In genomic region chr11:60131943-60132342, GRCh38 we compare ENCODE assay signal across 38 cellular contexts. TPM values are rescaled to one million over a fixed set of nuclear protein-coding genes. Genes with fewer than 3 reads are reported as not detected.
"Had no signal": no experiment of that assay in that cellular context is flagged by ENCODE, and none has a peak within 500 bp of the region (broad histone marks: within the 10 kb centered on the region; RNA-seq: fewer than 3 reads in every experiment).

No MANE protein-coding gene starts in this region.

- FAIRE-seq: endometrium, endothelial cell of umbilical vein had no signal

- ATAC-seq: activated CD4-positive, alpha-beta T cell treated with anti-CD3 and anti-CD28 coated beads for 36 hours; activated CD8-positive, alpha-beta memory T cell treated with anti-CD3 and anti-CD28 coated beads, Interleukin-2, amount 10 ng/mL, durations not matched to agents 7 days and 5 days; activated CD8-positive, alpha-beta T cell treated with anti-CD3 and anti-CD28 coated beads, Interleukin-2, amount 10 ng/mL, durations not matched to agents 7 days and 5 days; activated naive CD8-positive, alpha-beta T cell treated with anti-CD3 and anti-CD28 coated beads, Interleukin-2, amount 50 U/mL, for 24 hours; body of pancreas; gastroesophageal sphincter; heart right ventricle; T-helper 17 cell had no signal

- DNase-seq: activated CD4-positive, alpha-beta memory T cell treated with anti-CD3 and anti-CD28 coated beads for 36 hours; activated CD4-positive, alpha-beta T cell treated with anti-CD3 and anti-CD28 coated beads for 36 hours; activated CD4-positive, alpha-beta T cell treated with anti-CD3 and anti-CD28 coated beads, Interleukin-2, amount 10 ng/mL, durations not matched to agents 24 days and 14 days; activated CD4-positive, CD25-positive, alpha-beta regulatory T cell; activated CD4-positive, CD25-positive, alpha-beta regulatory T cell treated with anti-CD3 and anti-CD28 coated beads, Interleukin-2, amount 50 U/mL, for 72 hours; activated CD8-positive, alpha-beta memory T cell treated with anti-CD3 and anti-CD28 coated beads, Interleukin-2, amount 10 ng/mL, durations not matched to agents 7 days and 5 days; activated CD8-positive, alpha-beta memory T cell treated with anti-CD3 and anti-CD28 coated beads, Interleukin-2, amount 50 U/mL, for 4 hours; activated CD8-positive, alpha-beta T cell treated with anti-CD3 and anti-CD28 coated beads, Interleukin-2, amount 10 ng/mL, durations not matched to agents 7 days and 5 days; activated effector memory CD4-positive, alpha-beta T cell treated with anti-CD3 and anti-CD28 coated beads, Interleukin-2, amount 50 U/mL, for 16 hours; activated naive CD4-positive, alpha-beta T cell treated with anti-CD3 and anti-CD28 coated beads for 36 hours; activated naive CD8-positive, alpha-beta T cell treated with anti-CD3 and anti-CD28 coated beads for 36 hours; activated naive CD8-positive, alpha-beta T cell treated with anti-CD3 and anti-CD28 coated beads, Interleukin-2, amount 50 U/mL, for 24 hours; activated T-cell treated with anti-CD3 and anti-CD28 coated beads, Interleukin-2, amount 50 U/mL, for 1 hour; activated T-cell treated with anti-CD3 and anti-CD28 coated beads, Interleukin-2, amount 50 U/mL, for 48 hours; adrenal gland; amygdala; aorta; body of pancreas; caudate nucleus; cortex of kidney; dermis blood vessel endothelial cell; effector CD8-positive, alpha-beta T cell; esophagus squamous epithelium; foreskin melanocyte; heart right ventricle; T-helper 17 cell; T1000 had no signal

- H3K27ac ChIP-seq: adrenal gland, body of pancreas, epithelial cell of prostate, esophagus squamous epithelium, gastroesophageal sphincter, heart right ventricle had no signal

RNA-seq across cellular contexts. Expression of gene MS4A2, which starts 43.5 kb away (rescaled TPM):
- total RNA-seq: activated CD4-positive, alpha-beta memory T cell treated with anti-CD3 and anti-CD28 coated beads for 36 hours; activated CD4-positive, alpha-beta T cell treated with anti-CD3 and anti-CD28 coated beads for 36 hours; activated CD4-positive, alpha-beta T cell treated with anti-CD3 and anti-CD28 coated beads, Interleukin-2, amount 10 ng/mL, durations not matched to agents 24 days and 14 days; activated CD8-positive, alpha-beta memory T cell treated with anti-CD3 and anti-CD28 coated beads for 36 hours; activated CD8-positive, alpha-beta memory T cell treated with anti-CD3 and anti-CD28 coated beads, Interleukin-2, amount 10 ng/mL, durations not matched to agents 7 days and 5 days; activated CD8-positive, alpha-beta T cell treated with anti-CD3 and anti-CD28 coated beads, Interleukin-2, amount 10 ng/mL, durations not matched to agents 7 days and 5 days; activated naive CD4-positive, alpha-beta T cell treated with anti-CD3 and anti-CD28 coated beads for 36 hours; activated naive CD8-positive, alpha-beta T cell treated with anti-CD3 and anti-CD28 coated beads for 36 hours; activated T-helper 1 cell treated with anti-CD3 and anti-CD28 coated beads, Interleukin-12 subunit alpha, Interleukin-12 subunit beta, Interleukin-2, Interleukin-4 antibody, amounts not matched to agents 30 ng/mL and 10 ng/mL and 1 ng/mL, durations not matched to agents 14 hours and 24 hours and 36 hours; activated T-helper 2 cell treated with anti-CD3 and anti-CD28 coated beads, Interferon-gamma antibody, Interleukin-2, Interleukin-4, amounts not matched to agents 10 μg/mL and 5 μg/mL and 100 μg/mL, durations not matched to agents 14 hours and 24 hours and 36 hours; chondrocyte; dermis blood vessel endothelial cell; endothelial cell of umbilical vein; fibroblast of lung; fibroblast of villous mesenchyme; glomerular endothelial cell had no signal
- polyA plus RNA-seq: endothelial cell of umbilical vein, fibroblast of lung had no signal

RNA-seq across cellular contexts. Expression of gene MS4A6A, which starts 50.9 kb away (rescaled TPM):
- total RNA-seq: activated CD4-positive, alpha-beta memory T cell treated with anti-CD3 and anti-CD28 coated beads for 36 hours; activated CD4-positive, alpha-beta T cell treated with anti-CD3 and anti-CD28 coated beads for 36 hours; activated CD8-positive, alpha-beta memory T cell treated with anti-CD3 and anti-CD28 coated beads for 36 hours; activated CD8-positive, alpha-beta memory T cell treated with anti-CD3 and anti-CD28 coated beads, Interleukin-2, amount 10 ng/mL, durations not matched to agents 7 days and 5 days; activated CD8-positive, alpha-beta T cell treated with anti-CD3 and anti-CD28 coated beads, Interleukin-2, amount 10 ng/mL, durations not matched to agents 7 days and 5 days; activated naive CD4-positive, alpha-beta T cell treated with anti-CD3 and anti-CD28 coated beads for 36 hours; activated naive CD8-positive, alpha-beta T cell treated with anti-CD3 and anti-CD28 coated beads for 36 hours; activated T-helper 1 cell treated with anti-CD3 and anti-CD28 coated beads, Interleukin-12 subunit alpha, Interleukin-12 subunit beta, Interleukin-2, Interleukin-4 antibody, amounts not matched to agents 30 ng/mL and 10 ng/mL and 1 ng/mL, durations not matched to agents 14 hours and 24 hours and 36 hours; activated T-helper 2 cell treated with anti-CD3 and anti-CD28 coated beads, Interferon-gamma antibody, Interleukin-2, Interleukin-4, amounts not matched to agents 10 μg/mL and 5 μg/mL and 100 μg/mL, durations not matched to agents 14 hours and 24 hours and 36 hours; chondrocyte; fibroblast of lung; fibroblast of villous mesenchyme had no signal
- polyA plus RNA-seq: fibroblast of lung had no signal
